Comparison of ENCODE assay signal across 13 cellular contexts in genomic region chr2:174844295-174844708, GRCh38.
A peak's percentile ranks its signal among the peaks of the same experiment; 100 is the strongest.
DNase-seq lines count a peak whose midpoint lies in the region; ATAC-seq, FAIRE-seq and TF ChIP-seq lines count a peak whose summit lies in the region.
"Had no signal": no experiment of that assay in that cellular context is flagged by ENCODE, and none has a peak within 500 bp of the region (broad histone marks: within the 10 kb centered on the region; RNA-seq: fewer than 3 reads in every experiment).

No MANE protein-coding gene starts in this region.

- H3K27me3 ChIP-seq in BJ (ENCODE audit: control insufficient read depth, insufficient read depth, low read length) (no peaks in the 10 kb centered on the region), hepatocyte (no peaks in the 10 kb centered on the region)

- H3K9me2 ChIP-seq in hepatocyte (replicated peaks; ENCODE audit: insufficient read depth): no peaks in the 10 kb centered on the region

- H3K4me3 Mint-ChIP-seq in activated T-helper 17 cell treated with anti-CD3 and anti-CD28 coated beads, Interleukin-2, amount 50 U/mL, for 72 hours: peak overlapping the region; percentile 80
- H3K4me3 Mint-ChIP-seq: activated naive CD8-positive, alpha-beta T cell had no signal

- no peaks in the 10 kb centered on the region for H3K36me3 ChIP-seq in BJ (ENCODE audit: control insufficient read depth, insufficient read depth, low read length)
- no peaks in the 10 kb centered on the region for H3K36me3 ChIP-seq in hepatocyte (replicated peaks; ENCODE audit: insufficient read depth, low read depth)

- H4K20me1 ChIP-seq in hepatocyte (ENCODE audit: insufficient read depth, poor library complexity, severe bottlenecking): no peaks in the 10 kb centered on the region

- H3K27ac Mint-ChIP-seq in activated T-helper 17 cell treated with anti-CD3 and anti-CD28 coated beads, Interleukin-2, amount 50 U/mL, for 72 hours: peak overlapping the region; percentile 93

- H3K36me3 Mint-ChIP-seq in activated T-helper 17 cell treated with anti-CD3 and anti-CD28 coated beads, Interleukin-2, amount 50 U/mL, for 72 hours (ENCODE audit: low read depth): peaks cover 7% of the 10 kb centered on the region

- peak; percentile 83 for ATAC-seq in activated T-helper 17 cell treated with anti-CD3 and anti-CD28 coated beads, Interleukin-2, amount 50 U/mL, for 72 hours (replicated peaks)
- no peak for ATAC-seq in HG02610 (IDR thresholded peaks at IDR 0.05; ENCODE audit: unreplicated experiment)

- FAIRE-seq in D721Med (lab: Jason Lieb, UNC): peak; percentile 79

- no peaks in the 10 kb centered on the region for H3K4me1 ChIP-seq in hepatocyte (ENCODE audit: insufficient read depth)

- no peaks in the 10 kb centered on the region for H3K27me3 Mint-ChIP-seq in activated T-helper 17 cell treated with anti-CD3 and anti-CD28 coated beads, Interleukin-2, amount 50 U/mL, for 72 hours
- H3K27me3 Mint-ChIP-seq: activated naive CD8-positive, alpha-beta T cell had no signal

- CTCF ChIA-PET in BJ (lab: Yijun Ruan, JAX): interaction anchor here (0.5 to 1.3 kb wide), 3 partner anchors 8 to 73 kb away, joined by 3 to 6 read pairs (median 5); no protein-coding TSS in a partner anchor

- POLR2A ChIA-PET in BJ (lab: Charles Lee): no interaction called here

- no peaks in the 10 kb centered on the region for H3K9me3 ChIP-seq in hepatocyte (ENCODE audit: low read depth)

- no peak overlapping the region for H3K27ac ChIP-seq in hepatocyte

- H3K4me1 Mint-ChIP-seq in activated T-helper 17 cell treated with anti-CD3 and anti-CD28 coated beads, Interleukin-2, amount 50 U/mL, for 72 hours: peaks cover 14% of the 10 kb centered on the region

- H3K9me3 Mint-ChIP-seq in activated T-helper 17 cell treated with anti-CD3 and anti-CD28 coated beads, Interleukin-2, amount 50 U/mL, for 72 hours: no peaks in the 10 kb centered on the region

- TF ChIP-seq CTCF in BJ (IDR thresholded peaks at IDR 0.05; ENCODE audit: insufficient read depth, low read depth, low read length) (no peak), D721Med (IDR thresholded peaks at IDR 0.05; ENCODE audit: insufficient read depth, missing control alignments) (no peak), hepatocyte (IDR thresholded peaks at IDR 0.05; ENCODE audit: poor library complexity) (no peak)

- no peak for DNase-seq in BJ (ENCODE audit: low read depth)
- no peak for DNase-seq in D721Med (ENCODE audit: insufficient read length, low spot score)
- DNase-seq in hepatocyte (ENCODE audit: low spot score): no peak
- DNase-seq in NK-92 (lab: John Stamatoyannopoulos, UW; ENCODE audit: unreplicated experiment): no peak
- no peak for DNase-seq in KG1 (lab: John Stamatoyannopoulos, UW)
- DNase-seq: activated CD4-positive, alpha-beta T cell treated with anti-CD3 and anti-CD28 coated beads for 1 hour; DMS153; SHP77 treated with DMSO at 0.1 percent for 48 hours; stimulated activated CD4-positive, alpha-beta T cell treated with anti-CD3 and anti-CD28 coated beads, Interleukin-2, amount 100 ng/mL, for 24 hours had no signal

- WGBS in hepatocyte (ENCODE audit: low lambda C conversion rate, missing lambda C conversion rate): 89% methylated on average over 6 of the region's 6 CpGs

- no peak overlapping the region for H2AFZ ChIP-seq in hepatocyte

- peaks cover 17% of the 10 kb centered on the region for H3K79me2 ChIP-seq in hepatocyte

- peak overlapping the region; percentile 25 for H3K4me2 ChIP-seq in hepatocyte

- H3K4me3 ChIP-seq in BJ (ENCODE audit: low read depth, low read length): peak overlapping the region; percentile 49
- H3K4me3 ChIP-seq in hepatocyte: no peak overlapping the region
- H3K4me3 ChIP-seq: lung had no signal
